Comparison of ENCODE assay signal across 9 cellular contexts in the genomic region with DNA sequence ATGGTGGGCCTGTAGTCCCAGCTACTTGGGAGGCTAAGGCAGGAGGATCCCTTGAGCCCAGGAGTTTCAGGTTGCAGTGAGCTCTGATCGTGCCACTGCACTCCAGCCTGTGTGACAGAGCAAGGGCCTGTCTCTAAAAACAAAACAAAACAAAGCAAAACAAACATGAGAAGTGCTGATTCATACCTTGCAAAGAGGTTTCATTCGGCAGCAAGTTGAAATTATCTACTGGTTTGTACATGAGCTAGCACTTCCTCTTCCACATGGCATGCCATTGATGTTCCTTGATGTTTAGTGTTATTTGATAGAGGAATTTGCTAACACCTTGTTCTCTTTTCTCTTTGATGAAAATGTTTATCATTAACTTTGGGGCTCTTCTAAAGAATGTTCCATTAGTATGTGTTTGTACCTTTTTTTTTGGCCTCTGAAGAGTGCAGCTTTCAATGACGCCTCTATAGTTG. TPM values are rescaled to one million over a fixed set of nuclear protein-coding genes. Genes with fewer than 3 reads are reported as not detected.
DNase-seq lines count a peak whose midpoint lies in the region; ATAC-seq, FAIRE-seq and TF ChIP-seq lines count a peak whose summit lies in the region.
"Had no signal": no experiment of that assay in that cellular context is flagged by ENCODE, and none has a peak within 500 bp of the region (broad histone marks: within the 10 kb centered on the region; RNA-seq: fewer than 3 reads in every experiment).

No MANE protein-coding gene starts in this region.

- H3K9ac ChIP-seq in HCT116 (ENCODE audit: low read length), result no peak overlapping the region

- BruUV-seq in HCT116 (replicated peaks; lab: Mats Ljungman, UMichigan), result no TSS peak

- H3K9me3 ChIP-seq in HCT116 (ENCODE audit: control insufficient read depth in 1 of 2, insufficient read depth in 1 of 2, low read depth in 1 of 2, low read length in 2 of 2), result no peaks in the 10 kb centered on the region
- no peaks in the 10 kb centered on the region for H3K9me3 ChIP-seq in right atrium auricular region

- peaks cover 26 to 29% of the 10 kb centered on the region in 2 experiments for H3K4me1 ChIP-seq in HCT116 (ENCODE audit: control insufficient read depth in 1 of 2, insufficient read depth in 2 of 2, low read length in 2 of 2)
- H3K4me1 ChIP-seq in foreskin keratinocyte, result peaks cover 18% of the 10 kb centered on the region
- peaks cover 0 to 19% of the 10 kb centered on the region in 2 donors for H3K4me1 ChIP-seq in right atrium auricular region

- TF ChIP-seq CTCF in HCT116 (IDR thresholded peaks at IDR 0.05 in 2 of 3, conservative IDR thresholded peaks at IDR 0.05 in 1 of 3; ENCODE audit: borderline replicate concordance in 1 of 3, insufficient read depth in 1 of 3, low read depth in 2 of 3, low read length in 2 of 3) (no peak), foreskin keratinocyte (conservative IDR thresholded peaks at IDR 0.05) (no peak), right atrium auricular region (IDR thresholded peaks at IDR 0.05) (no peak)

- no peaks in the 10 kb centered on the region for H3K9me2 ChIP-seq in HCT116 (ENCODE audit: insufficient read depth)

- H3K27ac ChIP-seq in HCT116 (ENCODE audit: low read depth, low read length) (no peak overlapping the region), foreskin keratinocyte (no peak overlapping the region), right atrium auricular region (no peak overlapping the region)

- H3K4me2 ChIP-seq in HCT116 (ENCODE audit: low read length), result no peak overlapping the region

- TF ChIP-seq RAD21 in HCT116 (IDR thresholded peaks at IDR 0.05; ENCODE audit: low read depth), result no peak

- POLR2A ChIA-PET in HCT116 (lab: Charles Lee), result no interaction called here

- H4K20me1 ChIP-seq in HCT116 (ENCODE audit: insufficient read depth), result no peaks in the 10 kb centered on the region

- no peaks in the 10 kb centered on the region for H3K79me2 ChIP-seq in HCT116 (ENCODE audit: insufficient read depth, low read length)

- CTCF ChIA-PET in HCT116 (lab: Charles Lee), result no interaction called here

- H2AFZ ChIP-seq in HCT116 (ENCODE audit: low read depth, low read length, poor library complexity, severe bottlenecking), result no peak overlapping the region

- RAD21 ChIA-PET in HCT116 (lab: Charles Lee; ENCODE audit: low non-redundant PET in 1 of 2, low total read pairs in 2 of 2, uncharacterized antibody in 2 of 2, unreplicated experiment in 2 of 2), result no interaction called here

- intact Hi-C loops in HCT116 (cut with micrococcal nuclease), result no loop called here

- peak; percentile 91 for FAIRE-seq in GM12892 (lab: Jason Lieb, UNC)
- FAIRE-seq: TTC549 had no signal

- H3K36me3 ChIP-seq in HCT116 (ENCODE audit: control insufficient read depth in 1 of 2, insufficient read depth in 2 of 2, low read length in 2 of 2) (no peaks in the 10 kb centered on the region), right atrium auricular region (no peaks in the 10 kb centered on the region)

- DNase-seq in GM12892 (ENCODE audit: insufficient read length) (no peak), HCT116 (ENCODE audit: low read depth, low spot score) (no peak), NOMO-1 treated with DMSO at 0.1 percent for 48 hours (lab: John Stamatoyannopoulos, UW; ENCODE audit: unreplicated experiment) (peak; percentile 75), foreskin keratinocyte (peak; percentile 24 to 49), dedifferentiated amniotic fluid mesenchymal stem cell (ENCODE audit: extremely low spot score) (no peak), right atrium auricular region (ENCODE audit: low spot score) (no peak)
- no peak for DNase-seq in stimulated activated CD4-positive, alpha-beta T cell treated with anti-CD3 and anti-CD28 coated beads, Interleukin-4, amount 100 ng/mL, for 1 hour
- DNase-seq: NCI-H2081 had no signal

- TF ChIP-seq POLR2A in GM12892 (IDR thresholded peaks at IDR 0.05; ENCODE audit: low read depth, low read length) (no peak), HCT116 (IDR thresholded peaks at IDR 0.05; ENCODE audit: borderline replicate concordance, extremely low read depth, insufficient read depth, insufficient read length) (no peak)

- H3K27me3 ChIP-seq in HCT116 (ENCODE audit: insufficient read depth, low read length) (no peaks in the 10 kb centered on the region), foreskin keratinocyte (peaks cover 7% of the 10 kb centered on the region), right atrium auricular region (no peaks in the 10 kb centered on the region)

- H3K4me3 ChIP-seq in HCT116 (replicated peaks in 1 of 2; ENCODE audit: low read depth in 1 of 2, low read length in 2 of 2) (no peak overlapping the region), right atrium auricular region (no peak overlapping the region)

- ATAC-seq in HCT116 (peak; percentile 46; the same call in 1 of the 2 replicates), foreskin keratinocyte (no peak)

TF ChIP-seq in HCT116, 20 proteins besides CTCF, POLR2A, EP300 and RAD21:
- TF ChIP-seq, protein P1, sequence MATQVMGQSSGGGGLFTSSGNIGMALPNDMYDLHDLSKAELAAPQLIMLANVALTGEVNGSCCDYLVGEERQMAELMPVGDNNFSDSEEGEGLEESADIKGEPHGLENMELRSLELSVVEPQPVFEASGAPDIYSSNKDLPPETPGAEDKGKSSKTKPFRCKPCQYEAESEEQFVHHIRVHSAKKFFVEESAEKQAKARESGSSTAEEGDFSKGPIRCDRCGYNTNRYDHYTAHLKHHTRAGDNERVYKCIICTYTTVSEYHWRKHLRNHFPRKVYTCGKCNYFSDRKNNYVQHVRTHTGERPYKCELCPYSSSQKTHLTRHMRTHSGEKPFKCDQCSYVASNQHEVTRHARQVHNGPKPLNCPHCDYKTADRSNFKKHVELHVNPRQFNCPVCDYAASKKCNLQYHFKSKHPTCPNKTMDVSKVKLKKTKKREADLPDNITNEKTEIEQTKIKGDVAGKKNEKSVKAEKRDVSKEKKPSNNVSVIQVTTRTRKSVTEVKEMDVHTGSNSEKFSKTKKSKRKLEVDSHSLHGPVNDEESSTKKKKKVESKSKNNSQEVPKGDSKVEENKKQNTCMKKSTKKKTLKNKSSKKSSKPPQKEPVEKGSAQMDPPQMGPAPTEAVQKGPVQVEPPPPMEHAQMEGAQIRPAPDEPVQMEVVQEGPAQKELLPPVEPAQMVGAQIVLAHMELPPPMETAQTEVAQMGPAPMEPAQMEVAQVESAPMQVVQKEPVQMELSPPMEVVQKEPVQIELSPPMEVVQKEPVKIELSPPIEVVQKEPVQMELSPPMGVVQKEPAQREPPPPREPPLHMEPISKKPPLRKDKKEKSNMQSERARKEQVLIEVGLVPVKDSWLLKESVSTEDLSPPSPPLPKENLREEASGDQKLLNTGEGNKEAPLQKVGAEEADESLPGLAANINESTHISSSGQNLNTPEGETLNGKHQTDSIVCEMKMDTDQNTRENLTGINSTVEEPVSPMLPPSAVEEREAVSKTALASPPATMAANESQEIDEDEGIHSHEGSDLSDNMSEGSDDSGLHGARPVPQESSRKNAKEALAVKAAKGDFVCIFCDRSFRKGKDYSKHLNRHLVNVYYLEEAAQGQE (IDR thresholded peaks at IDR 0.05; ENCODE audit: low read depth), result no peak
- no peak for TF ChIP-seq YY1 (IDR thresholded peaks at IDR 0.05; ENCODE audit: extremely low read depth, insufficient replicate concordance, low read depth, low read length)
- no peak for TF ChIP-seq MAX (IDR thresholded peaks at IDR 0.05)
- no peak for TF ChIP-seq ZNF274 (IDR thresholded peaks at IDR 0.05; ENCODE audit: low read depth, low read length)
- TF ChIP-seq SRF (IDR thresholded peaks at IDR 0.05; ENCODE audit: low read depth), result no peak
- no peak for TF ChIP-seq FOSL1 (IDR thresholded peaks at IDR 0.05; ENCODE audit: low read depth)
- no peak for TF ChIP-seq CEBPB (IDR thresholded peaks at IDR 0.05; ENCODE audit: low read depth)
- no peak for TF ChIP-seq JUND (IDR thresholded peaks at IDR 0.05)
- TF ChIP-seq SIN3A (IDR thresholded peaks at IDR 0.05; ENCODE audit: low read depth), result no peak
- no peak for TF ChIP-seq ZFX (IDR thresholded peaks at IDR 0.05)
- no peak for TF ChIP-seq CBX3 (IDR thresholded peaks at IDR 0.05; ENCODE audit: low read depth)
- no peak for TF ChIP-seq EZH2phosphoT487 (IDR thresholded peaks at IDR 0.05; ENCODE audit: borderline replicate concordance)
- no peak for TF ChIP-seq EZH2 (IDR thresholded peaks at IDR 0.05)
- TF ChIP-seq, protein P2, sequence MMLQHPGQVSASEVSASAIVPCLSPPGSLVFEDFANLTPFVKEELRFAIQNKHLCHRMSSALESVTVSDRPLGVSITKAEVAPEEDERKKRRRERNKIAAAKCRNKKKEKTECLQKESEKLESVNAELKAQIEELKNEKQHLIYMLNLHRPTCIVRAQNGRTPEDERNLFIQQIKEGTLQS (IDR thresholded peaks at IDR 0.05), result no peak
- no peak for TF ChIP-seq POLR2AphosphoS5 (IDR thresholded peaks at IDR 0.05; ENCODE audit: low read depth, low read length)
- TF ChIP-seq ELF1 (IDR thresholded peaks at IDR 0.05; ENCODE audit: borderline replicate concordance, low read depth), result no peak
- no peak for TF ChIP-seq SP1 (IDR thresholded peaks at IDR 0.05; ENCODE audit: low read depth)
- TF ChIP-seq EGR1 (IDR thresholded peaks at IDR 0.05; ENCODE audit: low read depth), result no peak

RNA-seq across cellular contexts. Expression of gene SPECC1, which starts 50.6 kb away (rescaled TPM):
- polyA plus RNA-seq in GM12892 (2012; ENCODE audit: missing spikeins), result 19.4 TPM
- total RNA-seq in HCT116 (2021; ENCODE audit: unreplicated experiment) (43.5 TPM), foreskin keratinocyte (46.8 and 49.0 TPM in 2 replicates), right atrium auricular region (10 to 100 TPM; 10.3 to 13.5 TPM)
- polyA plus RNA-seq in HCT116 (2012), result 16.7 and 18.5 TPM in 2 replicates
- polyA plus RNA-seq in foreskin keratinocyte, result 21.9 and 25.6 TPM in 2 replicates

Comparison
In these comparisons a context has a peak if more than half of its experiments do, and no peak if none do; other contexts are left out.
1. DNase-seq: peak in NOMO-1 treated with DMSO at 0.1 percent for 48 hours (single experiment) and foreskin keratinocyte (2 of 2); none in GM12892 (single experiment), HCT116 (single experiment), dedifferentiated amniotic fluid mesenchymal stem cell (single experiment), stimulated activated CD4-positive, alpha-beta T cell treated with anti-CD3 and anti-CD28 coated beads, Interleukin-4, amount 100 ng/mL, for 1 hour (single experiment) and right atrium auricular region (single experiment).